Comparison of ENCODE assay signal across 11 cellular contexts in the genomic region with DNA sequence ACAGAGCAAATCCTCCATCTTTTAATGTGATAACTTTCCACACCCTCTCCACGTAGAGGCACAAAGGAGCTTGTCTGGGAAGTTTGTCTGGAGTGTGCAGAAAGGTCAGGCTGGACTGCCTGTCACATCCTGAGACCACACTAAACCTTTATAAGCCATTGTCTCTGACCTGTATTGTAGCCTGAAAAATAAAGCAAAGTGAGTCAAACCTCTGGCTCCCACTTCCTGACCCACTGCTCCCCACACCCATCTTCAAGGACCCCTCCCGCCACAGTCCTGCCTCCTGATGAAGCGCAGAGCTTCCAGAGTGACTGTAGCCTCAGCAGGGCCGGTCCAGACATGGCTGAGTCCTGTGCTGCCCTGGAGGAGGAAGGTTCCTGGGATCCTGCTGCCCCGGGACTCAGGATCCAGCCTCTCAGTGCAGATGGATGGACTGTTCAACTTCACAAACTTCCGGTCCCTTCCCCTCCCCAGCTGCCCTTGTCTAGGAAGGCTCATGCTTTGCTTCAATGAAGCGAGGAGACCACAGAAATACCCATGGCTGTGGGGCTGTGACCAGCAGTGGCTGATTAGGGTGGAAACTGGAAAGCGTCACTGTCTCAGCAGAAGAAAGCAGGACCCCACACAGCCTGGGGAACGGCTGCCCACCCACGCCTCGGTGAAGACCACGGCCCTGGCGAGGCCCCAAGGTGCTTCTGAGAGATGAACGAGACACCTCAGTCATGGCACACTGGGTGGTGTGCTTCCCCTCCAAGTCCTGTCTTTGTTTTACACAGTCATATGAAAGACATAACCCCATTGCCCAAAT. TPM values are rescaled to one million over a fixed set of nuclear protein-coding genes. Genes with fewer than 3 reads are reported as not detected.
DNase-seq lines count a peak whose midpoint lies in the region; ATAC-seq and TF ChIP-seq lines count a peak whose summit lies in the region.
"Had no signal": no experiment of that assay in that cellular context is flagged by ENCODE, and none has a peak within 500 bp of the region (broad histone marks: within the 10 kb centered on the region; RNA-seq: fewer than 3 reads in every experiment).

No MANE protein-coding gene starts in this region.

- H3K9ac ChIP-seq in HCT116 (ENCODE audit: low read length): no peak overlapping the region

- intact Hi-C loops in activated CD8-positive, alpha-beta T cell treated with anti-CD3 and anti-CD28 coated beads for 36 hours (cut with micrococcal nuclease): no loop called here
- intact Hi-C loops in HCT116 (cut with micrococcal nuclease): no loop called here

- peaks cover 35 to 68% of the 10 kb centered on the region in 2 experiments for H3K4me1 ChIP-seq in HCT116 (ENCODE audit: control insufficient read depth in 1 of 2, insufficient read depth in 2 of 2, low read length in 2 of 2)

- H3K4me1 Mint-ChIP-seq in activated CD8-positive, alpha-beta T cell treated with anti-CD3 and anti-CD28 coated beads, Interleukin-2, amount 10 ng/mL, durations not matched to agents 7 days and 5 days (ENCODE audit: low read depth): peaks cover 21% of the 10 kb centered on the region
- peaks cover 2% of the 10 kb centered on the region for H3K4me1 Mint-ChIP-seq in activated CD8-positive, alpha-beta T cell treated with anti-CD3 and anti-CD28 coated beads for 36 hours (ENCODE audit: low read depth)
- H3K4me1 Mint-ChIP-seq in nephron progenitor cell: peaks cover 9% of the 10 kb centered on the region
- no peaks in the 10 kb centered on the region for H3K4me1 Mint-ChIP-seq in effector memory CD8-positive, alpha-beta T cell (ENCODE audit: low read depth in 2 of 2)

- H3K27ac ChIP-seq in HCT116 (ENCODE audit: low read depth, low read length): no peak overlapping the region

- no peaks in the 10 kb centered on the region for H4K20me1 ChIP-seq in HCT116 (ENCODE audit: insufficient read depth)

- no peaks in the 10 kb centered on the region for H3K9me3 ChIP-seq in HCT116 (ENCODE audit: control insufficient read depth in 1 of 2, insufficient read depth in 1 of 2, low read depth in 1 of 2, low read length in 2 of 2)

- TSS peak; percentile 23 for BruUV-seq in HCT116 (replicated peaks; lab: Mats Ljungman, UMichigan)

- H3K27me3 ChIP-seq in HCT116 (ENCODE audit: insufficient read depth, low read length): no peaks in the 10 kb centered on the region

- peaks cover 63% of the 10 kb centered on the region for H3K36me3 Mint-ChIP-seq in activated CD8-positive, alpha-beta T cell treated with anti-CD3 and anti-CD28 coated beads, Interleukin-2, amount 10 ng/mL, durations not matched to agents 7 days and 5 days (ENCODE audit: low read depth)
- H3K36me3 Mint-ChIP-seq in activated CD8-positive, alpha-beta T cell treated with anti-CD3 and anti-CD28 coated beads for 36 hours (ENCODE audit: low read depth): peaks cover 29% of the 10 kb centered on the region
- peaks cover 78% of the 10 kb centered on the region for H3K36me3 Mint-ChIP-seq in nephron progenitor cell (ENCODE audit: low read depth)
- H3K36me3 Mint-ChIP-seq in effector memory CD8-positive, alpha-beta T cell (ENCODE audit: insufficient read depth): peaks cover 87% of the 10 kb centered on the region

- CTCF ChIA-PET in activated CD8-positive, alpha-beta T cell treated with anti-CD3 and anti-CD28 coated beads, Interleukin-2, amount 10 ng/mL, durations not matched to agents 7 days and 5 days (lab: Charles Lee): no interaction called here
- CTCF ChIA-PET in activated CD8-positive, alpha-beta T cell treated with anti-CD3 and anti-CD28 coated beads for 36 hours (lab: Charles Lee): no interaction called here
- CTCF ChIA-PET in HCT116 (lab: Charles Lee): no interaction called here

- H2AFZ ChIP-seq in HCT116 (ENCODE audit: low read depth, low read length, poor library complexity, severe bottlenecking): no peak overlapping the region

- no peaks in the 10 kb centered on the region for H3K9me3 Mint-ChIP-seq in activated CD8-positive, alpha-beta T cell treated with anti-CD3 and anti-CD28 coated beads, Interleukin-2, amount 10 ng/mL, durations not matched to agents 7 days and 5 days (ENCODE audit: insufficient read depth)
- no peaks in the 10 kb centered on the region for H3K9me3 Mint-ChIP-seq in activated CD8-positive, alpha-beta T cell treated with anti-CD3 and anti-CD28 coated beads for 36 hours
- H3K9me3 Mint-ChIP-seq in nephron progenitor cell: no peaks in the 10 kb centered on the region
- H3K9me3 Mint-ChIP-seq in effector memory CD8-positive, alpha-beta T cell: no peaks in the 10 kb centered on the region

- TF ChIP-seq POLR2A in HCT116 (IDR thresholded peaks at IDR 0.05; ENCODE audit: borderline replicate concordance, extremely low read depth, insufficient read depth, insufficient read length): no peak

- 0 out of 2 replicates have a peak, but pooled peaks cover 5% of the 10 kb centered on the region for H3K79me2 ChIP-seq in HCT116 (ENCODE audit: insufficient read depth, low read length)

- H3K27ac Mint-ChIP-seq in activated CD8-positive, alpha-beta T cell treated with anti-CD3 and anti-CD28 coated beads, Interleukin-2, amount 10 ng/mL, durations not matched to agents 7 days and 5 days: peak overlapping the region; percentile 33
- H3K27ac Mint-ChIP-seq in activated CD8-positive, alpha-beta T cell treated with anti-CD3 and anti-CD28 coated beads for 36 hours: no peak overlapping the region
- H3K27ac Mint-ChIP-seq in nephron progenitor cell: peak overlapping the region; percentile 88
- H3K27ac Mint-ChIP-seq in effector memory CD8-positive, alpha-beta T cell: peak overlapping the region in 1 of 2 donors; percentile 49

- H3K4me3 Mint-ChIP-seq in activated CD8-positive, alpha-beta T cell treated with anti-CD3 and anti-CD28 coated beads, Interleukin-2, amount 10 ng/mL, durations not matched to agents 7 days and 5 days: no peak overlapping the region
- H3K4me3 Mint-ChIP-seq in activated CD8-positive, alpha-beta T cell treated with anti-CD3 and anti-CD28 coated beads for 36 hours: no peak overlapping the region
- H3K4me3 Mint-ChIP-seq in nephron progenitor cell: no peak overlapping the region
- no peak overlapping the region for H3K4me3 Mint-ChIP-seq in effector memory CD8-positive, alpha-beta T cell

- no peaks in the 10 kb centered on the region for H3K27me3 Mint-ChIP-seq in activated CD8-positive, alpha-beta T cell treated with anti-CD3 and anti-CD28 coated beads, Interleukin-2, amount 10 ng/mL, durations not matched to agents 7 days and 5 days (ENCODE audit: low read depth)
- no peaks in the 10 kb centered on the region for H3K27me3 Mint-ChIP-seq in activated CD8-positive, alpha-beta T cell treated with anti-CD3 and anti-CD28 coated beads for 36 hours
- peaks cover 3% of the 10 kb centered on the region for H3K27me3 Mint-ChIP-seq in nephron progenitor cell (ENCODE audit: low read depth, poor library complexity)
- H3K27me3 Mint-ChIP-seq in effector memory CD8-positive, alpha-beta T cell: no peaks in the 10 kb centered on the region

- POLR2A ChIA-PET in activated CD8-positive, alpha-beta T cell treated with anti-CD3 and anti-CD28 coated beads, Interleukin-2, amount 10 ng/mL, durations not matched to agents 7 days and 5 days (lab: Charles Lee): no interaction called here
- POLR2A ChIA-PET in activated CD8-positive, alpha-beta T cell treated with anti-CD3 and anti-CD28 coated beads for 36 hours (lab: Charles Lee): no interaction called here
- POLR2A ChIA-PET in HCT116 (lab: Charles Lee): no interaction called here

- DNase-seq in activated CD8-positive, alpha-beta T cell treated with anti-CD3 and anti-CD28 coated beads, Interleukin-2, amount 10 ng/mL, durations not matched to agents 7 days and 5 days: no peak
- DNase-seq in activated CD8-positive, alpha-beta T cell treated with anti-CD3 and anti-CD28 coated beads for 36 hours: no peak
- no peak for DNase-seq in HCT116 (ENCODE audit: low read depth, low spot score)
- DNase-seq in nephron progenitor cell: peak; percentile 12
- no peak for DNase-seq in HuH-7.5 (ENCODE audit: low spot score)
- DNase-seq in effector memory CD8-positive, alpha-beta T cell: no peak
- DNase-seq in NCI-H1694 (lab: John Stamatoyannopoulos, UW): no peak
- DNase-seq: activated effector memory CD4-positive, alpha-beta T cell treated with Interleukin-2 at 50 U/mL for 16 hours; erythroblast had no signal

- H3K4me3 ChIP-seq in HCT116 (replicated peaks in 1 of 2; ENCODE audit: low read depth in 1 of 2, low read length in 2 of 2): no peak overlapping the region

- H3K36me3 ChIP-seq in HCT116 (ENCODE audit: control insufficient read depth in 1 of 2, insufficient read depth in 2 of 2, low read length in 2 of 2): peaks cover 21 to 31% of the 10 kb centered on the region in 2 experiments; a peak in 3 of 4 replicates

- RAD21 ChIA-PET in HCT116 (lab: Charles Lee; ENCODE audit: low non-redundant PET in 1 of 2, low total read pairs in 2 of 2, uncharacterized antibody in 2 of 2, unreplicated experiment in 2 of 2): no interaction called here

- H3K9me2 ChIP-seq in HCT116 (ENCODE audit: insufficient read depth): no peaks in the 10 kb centered on the region

- no peak for ATAC-seq in activated CD8-positive, alpha-beta T cell treated with anti-CD3 and anti-CD28 coated beads, Interleukin-2, amount 10 ng/mL, durations not matched to agents 7 days and 5 days
- no peak for ATAC-seq in activated CD8-positive, alpha-beta T cell treated with anti-CD3 and anti-CD28 coated beads for 36 hours
- no peak for ATAC-seq in HCT116
- ATAC-seq in HG03571 (IDR thresholded peaks at IDR 0.05; ENCODE audit: unreplicated experiment): peak; percentile 91
- ATAC-seq in effector memory CD8-positive, alpha-beta T cell (replicated peaks): no peak

- no peak for TF ChIP-seq RAD21 in HCT116 (IDR thresholded peaks at IDR 0.05; ENCODE audit: low read depth)

- H3K4me2 ChIP-seq in HCT116 (ENCODE audit: low read length): no peak overlapping the region

- TF ChIP-seq CTCF in activated CD8-positive, alpha-beta T cell treated with anti-CD3 and anti-CD28 coated beads for 36 hours (IDR thresholded peaks at IDR 0.05): no peak
- no peak for TF ChIP-seq CTCF in HCT116 (IDR thresholded peaks at IDR 0.05 in 2 of 3, conservative IDR thresholded peaks at IDR 0.05 in 1 of 3; ENCODE audit: borderline replicate concordance in 1 of 3, insufficient read depth in 1 of 3, low read depth in 2 of 3, low read length in 2 of 3)
- TF ChIP-seq CTCF in nephron progenitor cell (IDR thresholded peaks at IDR 0.05): no peak

TF ChIP-seq in HCT116, 20 proteins besides CTCF, POLR2A, EP300 and RAD21:
- TF ChIP-seq, protein P1, sequence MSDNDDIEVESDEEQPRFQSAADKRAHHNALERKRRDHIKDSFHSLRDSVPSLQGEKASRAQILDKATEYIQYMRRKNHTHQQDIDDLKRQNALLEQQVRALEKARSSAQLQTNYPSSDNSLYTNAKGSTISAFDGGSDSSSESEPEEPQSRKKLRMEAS (IDR thresholded peaks at IDR 0.05): no peak
- TF ChIP-seq SP1 (IDR thresholded peaks at IDR 0.05; ENCODE audit: low read depth) (no peak), JUND (IDR thresholded peaks at IDR 0.05) (no peak)

RNA-seq across cellular contexts. Expression of gene CLEC18B, which starts 30.9 kb away (rescaled TPM):
- total RNA-seq in activated CD8-positive, alpha-beta T cell treated with anti-CD3 and anti-CD28 coated beads, Interleukin-2, amount 10 ng/mL, durations not matched to agents 7 days and 5 days: 1 to 10 TPM in 1 of 2 experiments, under 1 TPM in 1; 0.76 to 1.1 TPM
- under 1 TPM in 1 of 2 experiments, not detected in 1; 0.22 TPM for total RNA-seq in activated CD8-positive, alpha-beta T cell treated with anti-CD3 and anti-CD28 coated beads for 36 hours
- 2.1 TPM for total RNA-seq in HCT116 (2021; ENCODE audit: unreplicated experiment)
- 0.79 and 1.1 TPM in 2 replicates for polyA plus RNA-seq in HCT116 (2012)
- total RNA-seq: urinary bladder had no signal
